8 cellular contexts compared by ENCODE assay signal in the genomic region with DNA sequence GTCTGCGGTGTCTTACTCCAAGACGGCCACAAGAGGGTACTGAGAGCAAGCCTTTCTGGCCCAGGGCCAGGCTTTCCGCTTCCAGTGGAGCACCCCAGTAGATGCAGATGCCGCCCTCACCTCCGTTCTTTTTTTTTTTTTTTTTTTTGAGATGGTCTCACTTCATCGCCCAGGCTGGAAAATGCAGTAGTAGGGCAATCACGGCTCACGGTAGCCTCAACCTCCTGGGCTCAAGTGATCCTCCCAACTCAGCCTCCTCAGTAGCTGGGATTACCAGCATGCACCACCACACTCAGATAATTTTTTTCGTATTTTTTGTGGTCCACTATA.
DNase-seq lines count a peak whose midpoint lies in the region; ATAC-seq and TF ChIP-seq lines count a peak whose summit lies in the region.

No MANE protein-coding gene starts in this region.

- POLR2A ChIA-PET in GM10248 (lab: Yijun Ruan, JAX): no interaction called here

- peak; percentile 87 for TF ChIP-seq CTCF in GM10248 (IDR thresholded peaks at IDR 0.05; ENCODE audit: control extremely low read depth, extremely low read depth, low read depth, missing control alignments)

- H3K27me3 Mint-ChIP-seq in memory B cell: no peaks in the 10 kb centered on the region

- DNase-seq in GM10248 (ENCODE audit: extremely low spot score) (peak; percentile 85), NCI-H748 treated with DMSO at 0.1 percent for 48 hours (lab: John Stamatoyannopoulos, UW) (peak; percentile 86), ecto neural progenitor cell (ENCODE audit: low spot score) (peak; percentile 69), memory B cell (ENCODE audit: low spot score in 2 of 2) (peak; percentile 61 to 70)
- DNase-seq in activated CD4-positive, alpha-beta T cell treated with anti-CD3 and anti-CD28 coated beads, Interleukin-2, amount 50 U/mL, for 4 hours: peak; percentile 69 to 72
- DNase-seq in stimulated activated CD8-positive, alpha-beta memory T cell treated with anti-CD3 and anti-CD28 coated beads, Interleukin-15, amount 100 ng/mL, for 1 hour (ENCODE audit: low read depth): peak; percentile 45

- H3K27ac Mint-ChIP-seq in memory B cell: no peak overlapping the region

- peaks cover 3% of the 10 kb centered on the region for H3K4me1 Mint-ChIP-seq in memory B cell

- H3K36me3 Mint-ChIP-seq in memory B cell: no peaks in the 10 kb centered on the region

- no peak overlapping the region for H3K4me3 Mint-ChIP-seq in memory B cell

- ATAC-seq in HG03521 (IDR thresholded peaks at IDR 0.05; ENCODE audit: unreplicated experiment) (peak; percentile 52), memory B cell (ENCODE audit: low read depth) (peak; percentile 78), GM19324 (IDR thresholded peaks at IDR 0.05; ENCODE audit: low FRiP score, unreplicated experiment) (no peak)

- no peaks in the 10 kb centered on the region for H3K9me3 Mint-ChIP-seq in memory B cell

- CTCF ChIA-PET in GM10248 (lab: Yijun Ruan, JAX): interaction anchor here (0.7 to 2.2 kb wide), 13 partner anchors 9 to 384 kb away, joined by 3 to 17 read pairs (median 4); partner anchors contain the start of gene EXOC3L4
